Comparison of ENCODE assay signal across 8 cellular contexts in genomic region chr7:30479356-30480120, GRCh38. TPM values are rescaled to one million over a fixed set of nuclear protein-coding genes. Genes with fewer than 3 reads are reported as not detected.
DNase-seq lines count a peak whose midpoint lies in the region; ATAC-seq, FAIRE-seq and TF ChIP-seq lines count a peak whose summit lies in the region.
"Not testable (repeated sequence)": the region's sequence is repeated elsewhere in the genome, so short reads cannot be mapped to it uniquely, and the experiment has no call there.

No MANE protein-coding gene starts in this region.

- H3K9me3 Mint-ChIP-seq in CD4-positive, alpha-beta T cell; activated CD4-positive, alpha-beta memory T cell treated with anti-CD3 and anti-CD28 coated beads, Interleukin-2, amount 10 ng/mL, durations not matched to agents 7 days and 5 days; natural killer cell; stimulated activated memory B cell treated with anti-CD40 and anti-IgM and Interleukin-4, amounts not matched to agents 10 μg/mL and 1 μg/mL and 100 μg/mL, for 72 hours: not testable (repeated sequence)

- intact Hi-C loops in CD4-positive, alpha-beta T cell (cut with DNase I, micrococcal nuclease), result loop anchor here (2.0 to 10.0 kb wide), 3 partner anchors 23 to 195 kb away; partner anchors contain the start of genes GGCT (in 1 of the 2) and ZNRF2 (in 1 of the 2)
- intact Hi-C loops in heart right ventricle (cut with DNase I) (loop anchor here in 3 of 10 donors (2.0 to 10.0 kb wide), 2 partner anchors 25 to 195 kb away; partner anchors contain the start of genes GGCT (in 3 of the 3) and ZNRF2 (in 1 of the 3)), natural killer cell (cut with micrococcal nuclease) (loop anchor here (1.0 kb wide), 1 partner anchor 26 kb away; no protein-coding TSS in a partner anchor)

- CTCF ChIA-PET in CD4-positive, alpha-beta T cell (lab: Charles Lee), result not testable (repeated sequence)
- CTCF ChIA-PET in activated CD4-positive, alpha-beta memory T cell treated with anti-CD3 and anti-CD28 coated beads, Interleukin-2, amount 10 ng/mL, durations not matched to agents 7 days and 5 days (lab: Charles Lee), result interaction anchor here (1.9 kb wide), 1 partner anchor 24 kb away, joined by 7 read pairs; no protein-coding TSS in a partner anchor

- H3K4me3 Mint-ChIP-seq in CD4-positive, alpha-beta T cell, result not testable (repeated sequence)
- H3K4me3 Mint-ChIP-seq in activated CD4-positive, alpha-beta memory T cell treated with anti-CD3 and anti-CD28 coated beads, Interleukin-2, amount 10 ng/mL, durations not matched to agents 7 days and 5 days, result peak overlapping the region; percentile 93
- peak overlapping the region; percentile 97 for H3K4me3 Mint-ChIP-seq in natural killer cell
- peak overlapping the region; percentile 93 for H3K4me3 Mint-ChIP-seq in stimulated activated memory B cell treated with anti-CD40 and anti-IgM and Interleukin-4, amounts not matched to agents 10 μg/mL and 1 μg/mL and 100 μg/mL, for 72 hours

- peaks cover 13 to 46% (median 41%) of the 10 kb centered on the region in 9 donors for H3K4me1 ChIP-seq in heart right ventricle

- H3K9me3 ChIP-seq in CD4-positive, alpha-beta T cell (ENCODE audit: control insufficient read depth, low read length); heart right ventricle: not testable (repeated sequence)

- FAIRE-seq in bronchial epithelial cell (lab: Jason Lieb, UNC), result not testable (repeated sequence)

- WGBS in heart right ventricle, 2 donors, result 85 to 87% methylated on average over 14 of the region's 14 CpGs

- peaks cover 41% of the 10 kb centered on the region for H3K4me1 Mint-ChIP-seq in CD4-positive, alpha-beta T cell (ENCODE audit: low read depth)
- peaks cover 48% of the 10 kb centered on the region for H3K4me1 Mint-ChIP-seq in activated CD4-positive, alpha-beta memory T cell treated with anti-CD3 and anti-CD28 coated beads, Interleukin-2, amount 10 ng/mL, durations not matched to agents 7 days and 5 days
- peaks cover 36 to 50% of the 10 kb centered on the region in 2 donors for H3K4me1 Mint-ChIP-seq in natural killer cell
- peaks cover 40% of the 10 kb centered on the region for H3K4me1 Mint-ChIP-seq in stimulated activated memory B cell treated with anti-CD40 and anti-IgM and Interleukin-4, amounts not matched to agents 10 μg/mL and 1 μg/mL and 100 μg/mL, for 72 hours

- H3K36me3 Mint-ChIP-seq in CD4-positive, alpha-beta T cell (ENCODE audit: low read depth); natural killer cell; stimulated activated memory B cell treated with anti-CD40 and anti-IgM and Interleukin-4, amounts not matched to agents 10 μg/mL and 1 μg/mL and 100 μg/mL, for 72 hours: not testable (repeated sequence)
- peaks cover 13% of the 10 kb centered on the region for H3K36me3 Mint-ChIP-seq in activated CD4-positive, alpha-beta memory T cell treated with anti-CD3 and anti-CD28 coated beads, Interleukin-2, amount 10 ng/mL, durations not matched to agents 7 days and 5 days (ENCODE audit: low read depth)

- not testable (repeated sequence) for H3K4me3 ChIP-seq in bronchial epithelial cell (ENCODE audit: low read depth, low read length)
- H3K4me3 ChIP-seq in heart right ventricle, result peak overlapping the region in 8 of 10 donors; percentile 60 to 88 (median 81)

- POLR2A ChIA-PET in CD4-positive, alpha-beta T cell (lab: Charles Lee), result interaction anchor here (0.8 to 2.5 kb wide), 7 partner anchors 21 to 248 kb away, joined by 3 to 19 read pairs (median 7); partner anchors contain the start of genes GARS1, GGCT and ZNRF2
- POLR2A ChIA-PET in activated CD4-positive, alpha-beta memory T cell treated with anti-CD3 and anti-CD28 coated beads, Interleukin-2, amount 10 ng/mL, durations not matched to agents 7 days and 5 days (lab: Charles Lee), result interaction anchor here (1.2 to 3.5 kb wide), 12 partner anchors 11 to 345 kb away, joined by 3 to 37 read pairs (median 9); partner anchors contain the start of genes GARS1, GGCT, MTURN and ZNRF2

- peak in 2 of 10 experiments; percentile 5 to 13 for DNase-seq in CD4-positive, alpha-beta T cell
- DNase-seq in HT-29 (ENCODE audit: low spot score) (peak; percentile 51), OCI-M1 (lab: John Stamatoyannopoulos, UW) (peak; percentile 90), bronchial epithelial cell (ENCODE audit: low read depth) (peak; percentile 21)
- DNase-seq in activated CD4-positive, alpha-beta memory T cell treated with anti-CD3 and anti-CD28 coated beads, Interleukin-2, amount 10 ng/mL, durations not matched to agents 7 days and 5 days, result peak; percentile 41
- not testable (repeated sequence) for DNase-seq in heart right ventricle, natural killer cell

- H3K36me3 ChIP-seq in bronchial epithelial cell (ENCODE audit: control insufficient read depth, insufficient read depth, low read length); heart right ventricle: not testable (repeated sequence)

- not testable (repeated sequence) for H3K27me3 Mint-ChIP-seq in CD4-positive, alpha-beta T cell; activated CD4-positive, alpha-beta memory T cell treated with anti-CD3 and anti-CD28 coated beads, Interleukin-2, amount 10 ng/mL, durations not matched to agents 7 days and 5 days; natural killer cell (ENCODE audit: low read depth in 2 of 2); stimulated activated memory B cell treated with anti-CD40 and anti-IgM and Interleukin-4, amounts not matched to agents 10 μg/mL and 1 μg/mL and 100 μg/mL, for 72 hours

- H3K27me3 ChIP-seq in CD4-positive, alpha-beta T cell (ENCODE audit: control insufficient read depth, insufficient read depth, low read length); bronchial epithelial cell (ENCODE audit: control insufficient read depth, insufficient read depth, low read length); heart right ventricle: not testable (repeated sequence)

- not testable (repeated sequence) for TF ChIP-seq CTCF in CD4-positive, alpha-beta T cell (IDR thresholded peaks at IDR 0.05); bronchial epithelial cell (IDR thresholded peaks at IDR 0.05; ENCODE audit: insufficient read depth, low read length, severe bottlenecking); heart right ventricle (IDR thresholded peaks at IDR 0.05); natural killer cell (IDR thresholded peaks at IDR 0.05)

- H3K27ac ChIP-seq in CD4-positive, alpha-beta T cell (ENCODE audit: low read depth, low read length), result not testable (repeated sequence)
- H3K27ac ChIP-seq in heart right ventricle, result peak overlapping the region in 9 of 10 donors; percentile 88 to 99 (median 96)

- peak; percentile 39 for ATAC-seq in CD4-positive, alpha-beta T cell (ENCODE audit: poor library complexity)
- not testable (repeated sequence) for ATAC-seq in heart right ventricle; stimulated activated memory B cell treated with anti-CD40 and anti-IgM and Interleukin-4, amounts not matched to agents 10 μg/mL and 1 μg/mL and 100 μg/mL, for 72 hours
- peak; percentile 65 to 70 (median 68) for ATAC-seq in natural killer cell

- H3K27ac Mint-ChIP-seq in CD4-positive, alpha-beta T cell; natural killer cell; stimulated activated memory B cell treated with anti-CD40 and anti-IgM and Interleukin-4, amounts not matched to agents 10 μg/mL and 1 μg/mL and 100 μg/mL, for 72 hours: not testable (repeated sequence)
- peak overlapping the region; percentile 75 for H3K27ac Mint-ChIP-seq in activated CD4-positive, alpha-beta memory T cell treated with anti-CD3 and anti-CD28 coated beads, Interleukin-2, amount 10 ng/mL, durations not matched to agents 7 days and 5 days

RNA-seq across cellular contexts. Expression of gene NOD1, which starts 1.0 kb away (rescaled TPM):
- 10 to 100 TPM; 11.6 to 12.6 TPM for total RNA-seq in CD4-positive, alpha-beta T cell
- total RNA-seq in HT-29 (2014; rRNA removed; shearing (Covaris generic)), result 5.5 and 6.2 TPM in 2 replicates
- 10 to 100 TPM; 19.6 to 22.6 TPM for total RNA-seq in activated CD4-positive, alpha-beta memory T cell treated with anti-CD3 and anti-CD28 coated beads, Interleukin-2, amount 10 ng/mL, durations not matched to agents 7 days and 5 days
- total RNA-seq in bronchial epithelial cell (4.2 and 4.4 TPM in 2 replicates), heart right ventricle (10 to 100 TPM in 3 of 10 donors, 1 to 10 TPM in 7; 6.3 to 19.1 (median 8.6) TPM), natural killer cell (10 to 100 TPM; 28.2 to 32.4 (median 31.2) TPM)
- polyA plus RNA-seq in heart right ventricle, result 10 to 100 TPM in 1 of 2 donors, 1 to 10 TPM in 1; 7.6 to 18.4 TPM

RNA-seq across cellular contexts. Expression of gene GGCT, which starts 25.1 kb away (rescaled TPM):
- total RNA-seq in CD4-positive, alpha-beta T cell, result 1 to 10 TPM; 6.3 to 6.6 TPM
- 123 TPM in 2 replicates for total RNA-seq in HT-29 (2014; rRNA removed; shearing (Covaris generic))
- 10 to 100 TPM; 34.2 to 37.7 TPM for total RNA-seq in activated CD4-positive, alpha-beta memory T cell treated with anti-CD3 and anti-CD28 coated beads, Interleukin-2, amount 10 ng/mL, durations not matched to agents 7 days and 5 days
- 57.9 and 67.8 TPM in 2 replicates for total RNA-seq in bronchial epithelial cell
- total RNA-seq in heart right ventricle, result 10 to 100 TPM; 13.8 to 29.3 (median 18.3) TPM
- 10 to 100 TPM; 31.7 to 54.2 TPM for polyA plus RNA-seq in heart right ventricle
- total RNA-seq in natural killer cell, result 10 to 100 TPM in 1 of 3 donors, 1 to 10 TPM in 2; 8.7 to 10.8 (median 9.2) TPM
